Comparison of ENCODE assay signal across 25 cellular contexts in genomic region chr19:30635026-30635985, GRCh38.
"Had no signal": no experiment of that assay in that cellular context is flagged by ENCODE, and none has a peak within 500 bp of the region (broad histone marks: within the 10 kb centered on the region; RNA-seq: fewer than 3 reads in every experiment).

No MANE protein-coding gene starts in this region.

- H3K9me3 Mint-ChIP-seq: activated naive CD4-positive, alpha-beta T cell treated with anti-CD3 and anti-CD28 coated beads, Interleukin-2, amount 50 U/mL, for 24 hours had no signal

- H3K4me3 Mint-ChIP-seq: activated CD8-positive, alpha-beta T cell treated with anti-CD3 and anti-CD28 coated beads, Interleukin-2, amount 10 ng/mL, durations not matched to agents 7 days and 5 days; activated naive CD4-positive, alpha-beta T cell treated with anti-CD3 and anti-CD28 coated beads, Interleukin-2, amount 50 U/mL, for 24 hours; activated naive CD8-positive, alpha-beta T cell treated with anti-CD3 and anti-CD28 coated beads, Interleukin-2, amount 50 U/mL, for 24 hours; T-helper 1 cell treated with Interleukin-12 subunit alpha and Interleukin-12 subunit beta and Interleukin-4 antibody, amounts not matched to agents 30 μg/mL and 1 μg/mL, for 36 hours; WTC11 had no signal

- H3K4me1 Mint-ChIP-seq: activated naive CD4-positive, alpha-beta T cell treated with anti-CD3 and anti-CD28 coated beads, Interleukin-2, amount 50 U/mL, for 24 hours; activated naive CD8-positive, alpha-beta T cell treated with anti-CD3 and anti-CD28 coated beads, Interleukin-2, amount 50 U/mL, for 24 hours had no signal

- H3K27ac Mint-ChIP-seq: activated CD8-positive, alpha-beta T cell treated with anti-CD3 and anti-CD28 coated beads, Interleukin-2, amount 10 ng/mL, durations not matched to agents 7 days and 5 days; activated naive CD4-positive, alpha-beta T cell treated with anti-CD3 and anti-CD28 coated beads, Interleukin-2, amount 50 U/mL, for 24 hours; activated naive CD8-positive, alpha-beta T cell treated with anti-CD3 and anti-CD28 coated beads, Interleukin-2, amount 50 U/mL, for 24 hours; T-helper 1 cell treated with Interleukin-12 subunit alpha and Interleukin-12 subunit beta and Interleukin-4 antibody, amounts not matched to agents 30 μg/mL and 1 μg/mL, for 36 hours; WTC11 had no signal

- H3K36me3 Mint-ChIP-seq: activated naive CD4-positive, alpha-beta T cell treated with anti-CD3 and anti-CD28 coated beads, Interleukin-2, amount 50 U/mL, for 24 hours had no signal

- DNase-seq: activated CD4-positive, alpha-beta T cell treated with anti-CD3 and anti-CD28 coated beads for 48 hours; activated CD4-positive, alpha-beta T cell treated with anti-CD3 and anti-CD28 coated beads, Interleukin-2, amount 50 U/mL, for 4 hours; activated CD4-positive, CD25-positive, alpha-beta regulatory T cell treated with anti-CD3 and anti-CD28 coated beads, Interleukin-2, amount 50 U/mL, for 72 hours; activated CD8-positive, alpha-beta memory T cell treated with anti-CD3 and anti-CD28 coated beads, Interleukin-2, amount 50 U/mL, for 48 hours; activated CD8-positive, alpha-beta T cell treated with anti-CD3 and anti-CD28 coated beads, Interleukin-2, amount 10 ng/mL, durations not matched to agents 7 days and 5 days; activated naive CD4-positive, alpha-beta T cell; activated naive CD8-positive, alpha-beta T cell treated with anti-CD3 and anti-CD28 coated beads, Interleukin-2, amount 50 U/mL, for 24 hours; activated T-cell treated with anti-CD3 and anti-CD28 coated beads, Interleukin-2, amount 50 U/mL, for 1 hour; amniotic stem cell; body of pancreas; Kasumi-1; KBM-7; NCI-H1105 treated with DMSO at 0.1 percent for 48 hours; NCI-H1436 treated with DMSO at 0.1 percent for 48 hours; NCI-H187; NCI-H2081; NCI-H226; NCI-H510A treated with DMSO at 0.1 percent for 48 hours; PC-3; SHP77; T-helper 9 cell had no signal

- ATAC-seq: activated CD8-positive, alpha-beta T cell treated with anti-CD3 and anti-CD28 coated beads, Interleukin-2, amount 10 ng/mL, durations not matched to agents 7 days and 5 days; activated naive CD8-positive, alpha-beta T cell treated with anti-CD3 and anti-CD28 coated beads, Interleukin-2, amount 50 U/mL, for 24 hours; PC-3; SK-N-SH treated with all-trans-retinoic acid at 6 μM for 48 hours; WTC11 had no signal

- H3K27me3 Mint-ChIP-seq: activated naive CD8-positive, alpha-beta T cell treated with anti-CD3 and anti-CD28 coated beads, Interleukin-2, amount 50 U/mL, for 24 hours had no signal
